Comparison of ENCODE assay signal across 8 cellular contexts in the genomic region with DNA sequence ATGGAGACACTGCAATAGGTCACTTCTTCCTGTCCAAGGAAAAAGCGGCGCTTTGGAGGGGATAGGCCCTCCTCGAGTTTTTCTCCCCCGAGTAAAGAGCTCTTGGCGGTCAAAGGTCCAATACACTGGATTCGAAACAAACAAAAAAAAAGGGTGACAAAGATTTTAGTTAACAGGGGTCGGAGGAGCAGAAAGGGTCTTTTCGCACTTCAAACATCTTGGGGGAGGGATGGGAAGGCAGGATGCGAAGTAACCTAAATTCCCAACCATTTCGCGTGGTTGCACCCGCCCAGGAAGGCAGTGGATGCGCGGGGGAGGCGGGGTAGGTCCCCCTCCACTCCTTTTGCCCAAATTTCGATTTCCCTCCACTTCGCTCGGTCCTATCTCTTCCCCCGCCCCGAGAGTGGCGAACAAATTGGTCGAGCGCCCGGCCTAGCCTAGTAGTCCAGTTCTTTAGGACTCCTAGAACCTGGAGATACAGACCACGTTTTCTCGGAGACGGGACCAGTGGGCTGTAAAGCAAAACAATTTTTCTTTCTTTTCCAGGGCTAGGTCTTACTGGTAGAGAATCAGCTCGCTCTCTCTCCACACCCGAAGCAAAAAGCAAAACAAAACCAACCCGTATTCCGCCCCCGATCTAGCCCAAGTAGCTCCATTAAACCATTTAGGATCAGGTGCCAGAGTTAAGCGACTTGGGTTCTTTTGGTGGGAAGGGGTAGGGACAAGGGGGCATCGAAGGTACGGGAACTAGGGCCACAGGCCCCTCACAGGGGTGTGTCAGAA. TPM values are rescaled to one million over a fixed set of nuclear protein-coding genes. Genes with fewer than 3 reads are reported as not detected.
A peak's percentile ranks its signal among the peaks of the same experiment; 100 is the strongest.
DNase-seq lines count a peak whose midpoint lies in the region; ATAC-seq, FAIRE-seq and TF ChIP-seq lines count a peak whose summit lies in the region.

No MANE protein-coding gene starts in this region.

- peak overlapping the region; percentile 65 for H2AFZ ChIP-seq in ACC112 (ENCODE audit: low read length, unreplicated experiment)
- H2AFZ ChIP-seq in hepatocyte = peak overlapping the region; percentile 54

- H3K9me3 ChIP-seq in NT2/D1 (ENCODE audit: insufficient read depth, low read length) (no peaks in the 10 kb centered on the region), hepatocyte (ENCODE audit: low read depth) (no peaks in the 10 kb centered on the region), prostate gland (no peaks in the 10 kb centered on the region)

- H3K4me3 ChIP-seq in ACC112 (ENCODE audit: low read depth, low read length) (peak overlapping the region; percentile 92), NT2/D1 (ENCODE audit: insufficient read length, low read depth) (peak overlapping the region; percentile 55), hepatocyte (peak overlapping the region; percentile 47), prostate gland (peak overlapping the region; percentile 49 to 51)

- peak overlapping the region; percentile 72 for H3K9ac ChIP-seq in NT2/D1 (ENCODE audit: insufficient read length, low read depth)

- peaks cover 29% of the 10 kb centered on the region for H3K79me2 ChIP-seq in ACC112 (ENCODE audit: control insufficient read depth, insufficient read depth, low read length, unreplicated experiment)
- peaks cover 27% of the 10 kb centered on the region for H3K79me2 ChIP-seq in hepatocyte

- WGBS in hepatocyte (ENCODE audit: low lambda C conversion rate, missing lambda C conversion rate) = 47% methylated on average over 35 of the region's 35 CpGs
- 1% methylated on average over 34 of the region's 35 CpGs for WGBS in prostate gland

- DNase-seq in GM18507 (ENCODE audit: extremely low spot score, insufficient read length, low read depth) = no peak
- no peak for DNase-seq in NT2/D1 (ENCODE audit: low read depth, low spot score)
- peak in 44 of 58 donors; percentile 1 to 55 (median 10) for DNase-seq in anterior cingulate cortex (lab: John Stamatoyannopoulos, UW)
- DNase-seq in hepatocyte (ENCODE audit: low spot score) = peak; percentile 27
- peak; percentile 24 for DNase-seq in prostate gland (ENCODE audit: low spot score)
- DNase-seq in GF-D8 (lab: John Stamatoyannopoulos, UW) = no peak

- H3K27ac ChIP-seq in ACC112 (ENCODE audit: low read depth, low read length) (peak overlapping the region; percentile 88), hepatocyte (peak overlapping the region; percentile 98), prostate gland (peak overlapping the region; percentile 88 to 94)

- H3K9me2 ChIP-seq in hepatocyte (replicated peaks; ENCODE audit: insufficient read depth) = no peaks in the 10 kb centered on the region

- H3K27me3 ChIP-seq in ACC112 (ENCODE audit: insufficient read depth, low read length) (no peaks in the 10 kb centered on the region), NT2/D1 (ENCODE audit: insufficient read depth, insufficient read length) (no peaks in the 10 kb centered on the region), hepatocyte (no peaks in the 10 kb centered on the region), prostate gland (replicated peaks; ENCODE audit: insufficient read depth) (no peaks in the 10 kb centered on the region)

- peaks cover 9% of the 10 kb centered on the region for H4K20me1 ChIP-seq in hepatocyte (ENCODE audit: insufficient read depth, poor library complexity, severe bottlenecking)

- H3K36me3 ChIP-seq in ACC112 (ENCODE audit: insufficient read depth, low read length) = no peaks in the 10 kb centered on the region
- H3K36me3 ChIP-seq in NT2/D1 (ENCODE audit: insufficient read depth, insufficient read length, low read length) = no peaks in the 10 kb centered on the region
- H3K36me3 ChIP-seq in hepatocyte (replicated peaks; ENCODE audit: insufficient read depth, low read depth) = no peaks in the 10 kb centered on the region
- no peaks in the 10 kb centered on the region for H3K36me3 ChIP-seq in prostate gland

- peaks cover 5% of the 10 kb centered on the region for H3K4me1 ChIP-seq in ACC112 (ENCODE audit: control insufficient read depth, insufficient read depth, low read length, unreplicated experiment)
- H3K4me1 ChIP-seq in NT2/D1 (ENCODE audit: insufficient read depth, insufficient read length) = no peaks in the 10 kb centered on the region
- H3K4me1 ChIP-seq in hepatocyte (ENCODE audit: insufficient read depth) = peaks cover 5% of the 10 kb centered on the region
- no peaks in the 10 kb centered on the region for H3K4me1 ChIP-seq in prostate gland (replicated peaks)

- ATAC-seq in GM18868 (IDR thresholded peaks at IDR 0.05; ENCODE audit: unreplicated experiment) = no peak

- peak; percentile 63 for FAIRE-seq in GM18507 (lab: Jason Lieb, UNC)

- TF ChIP-seq POLR2A in prostate gland (IDR thresholded peaks at IDR 0.05) = no peak

- intact Hi-C loops in prostate gland (cut with DNase I) = loop anchor here (5.0 kb wide), 1 partner anchor 58 kb away; no protein-coding TSS in a partner anchor

- H3K4me2 ChIP-seq in hepatocyte = peak overlapping the region; percentile 80

- no peak for TF ChIP-seq CTCF in hepatocyte (IDR thresholded peaks at IDR 0.05; ENCODE audit: poor library complexity)
- no peak for TF ChIP-seq CTCF in prostate gland (IDR thresholded peaks at IDR 0.05)

RNA-seq across cellular contexts. Expression of a gene that starts 2.0 kb away (rescaled TPM):
- 61.9 and 70.9 TPM in 2 replicates for total RNA-seq in hepatocyte
- 16.5 and 20.3 TPM in 2 replicates for polyA plus RNA-seq in hepatocyte
- 10 to 100 TPM; 32.6 to 51.2 TPM for total RNA-seq in prostate gland

Comparison
In these comparisons a context has a peak if more than half of its experiments do, and no peak if none do; other contexts are left out.
1. DNase-seq: peak in anterior cingulate cortex (44 of 58), hepatocyte (single experiment) and prostate gland (single experiment); none in GM18507 (single experiment), NT2/D1 (single experiment) and GF-D8 (single experiment).
2. Peak in every context shown above with its lines, with median percentiles within 50 percentile points of each other: H3K27ac ChIP-seq and H3K4me3 ChIP-seq.